Comparison of ENCODE assay signal across 1 cellular context in the genomic region with DNA sequence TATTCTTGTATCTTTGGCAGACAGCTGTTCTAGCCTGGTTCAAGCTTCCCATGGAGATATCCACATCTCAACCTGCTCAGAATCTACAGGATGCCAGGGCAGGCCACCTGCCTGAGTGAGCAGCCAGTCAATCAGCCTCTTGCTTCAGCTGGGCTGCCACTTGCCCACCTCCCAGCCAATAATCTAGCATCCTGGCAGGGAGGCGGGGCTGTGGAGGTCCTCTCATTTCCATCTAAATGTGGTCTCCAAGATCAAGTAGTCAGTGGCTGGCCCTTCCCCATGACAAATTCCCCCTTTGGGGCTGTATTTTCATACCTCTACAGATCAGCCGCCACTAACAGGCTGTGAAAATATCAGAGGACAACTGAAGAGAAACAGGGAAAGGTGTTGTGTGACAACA.
TF ChIP-seq lines count a peak whose summit lies in the region.

No MANE protein-coding gene starts in this region.

TF ChIP-seq in GM23338, 12 proteins besides CTCF, POLR2A, EP300 and RAD21 (continued from another document):
- TF ChIP-seq JUNB (IDR thresholded peaks at IDR 0.05; ENCODE audit: unreplicated experiment) (no peak), STAT1 (IDR thresholded peaks at IDR 0.05; ENCODE audit: unreplicated experiment) (no peak)
